ENCODE assay signal across 13 cellular contexts in the genomic region with DNA sequence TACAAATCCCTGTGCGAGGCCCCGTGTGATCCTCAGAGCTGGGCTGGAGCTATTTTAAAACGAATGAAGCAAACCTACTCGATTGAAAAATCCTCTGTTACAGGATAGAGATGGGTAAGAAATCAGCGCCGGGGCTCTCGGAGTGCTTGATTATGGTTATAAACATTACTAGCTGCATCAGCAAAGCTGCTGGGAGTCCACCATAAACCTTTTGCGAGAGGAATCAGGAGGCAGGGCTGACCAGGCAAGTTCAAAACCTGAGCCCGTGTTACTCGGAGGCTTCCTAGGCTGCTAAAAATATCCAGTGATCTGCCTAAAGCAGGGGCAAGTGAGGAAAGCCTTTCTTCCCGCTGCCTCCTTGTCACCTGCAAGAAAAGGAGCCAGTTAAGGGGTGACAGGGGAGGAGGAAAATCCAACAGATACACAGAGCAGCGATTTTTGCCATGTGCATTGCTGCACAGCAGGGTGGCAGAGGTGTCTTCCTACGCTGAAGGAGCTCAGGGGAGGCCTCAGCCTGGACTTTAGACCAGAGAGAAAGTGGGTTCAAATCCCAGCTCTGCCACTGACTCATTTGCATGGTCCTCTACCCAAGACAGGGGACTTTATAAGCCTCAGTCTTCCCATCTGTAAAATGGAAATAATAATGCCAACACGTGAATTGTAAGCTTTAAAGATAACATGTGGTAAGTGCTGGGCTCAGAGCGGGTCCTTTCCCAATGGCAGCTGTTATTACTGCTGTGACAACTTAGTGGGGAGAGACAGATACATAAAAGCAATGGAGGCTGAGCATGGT.
"Had no signal": no experiment of that assay in that cellular context is flagged by ENCODE, and none has a peak within 500 bp of the region (broad histone marks: within the 10 kb centered on the region; RNA-seq: fewer than 3 reads in every experiment).

No MANE protein-coding gene starts in this region.

- H3K27me3 Mint-ChIP-seq: activated naive CD8-positive, alpha-beta T cell treated with anti-CD3 and anti-CD28 coated beads for 36 hours; stimulated activated naive CD8-positive, alpha-beta T cell treated with anti-CD3 and anti-CD28 coated beads, Interleukin-15, Interleukin-2, amounts not matched to agents 100 ng/mL and 50 ng/mL, for 24 hours had no signal

- H3K9me3 ChIP-seq: neutrophil had no signal

- H3K27ac ChIP-seq: esophagus muscularis mucosa, left lung, neutrophil, sigmoid colon had no signal

- H3K4me3 ChIP-seq: esophagus muscularis mucosa, left lung, sigmoid colon had no signal

- H3K27ac Mint-ChIP-seq: activated naive CD8-positive, alpha-beta T cell treated with anti-CD3 and anti-CD28 coated beads for 36 hours; stimulated activated naive CD8-positive, alpha-beta T cell treated with anti-CD3 and anti-CD28 coated beads, Interleukin-15, Interleukin-2, amounts not matched to agents 100 ng/mL and 50 ng/mL, for 24 hours had no signal

- H3K36me3 Mint-ChIP-seq: activated naive CD8-positive, alpha-beta T cell treated with anti-CD3 and anti-CD28 coated beads for 36 hours had no signal

- ATAC-seq: activated T-cell treated with anti-CD3 and anti-CD28 coated beads, Interleukin-2, amount 50 U/mL, for 4 hours; left lung had no signal

- H3K36me3 ChIP-seq: esophagus muscularis mucosa, left lung, neutrophil, sigmoid colon had no signal

- DNase-seq: activated CD4-positive, alpha-beta T cell treated with anti-CD3 and anti-CD28 coated beads for 1 hour; activated CD4-positive, alpha-beta T cell treated with anti-CD3 and anti-CD28 coated beads, Interleukin-2, amount 50 U/mL, for 48 hours; activated gamma-delta T cell; activated naive CD8-positive, alpha-beta T cell treated with anti-CD3 and anti-CD28 coated beads for 36 hours; activated T-cell treated with anti-CD3 and anti-CD28 coated beads, Interleukin-2, amount 50 U/mL, for 4 hours; foreskin fibroblast; left lung; sigmoid colon; stimulated activated CD4-positive, alpha-beta T cell treated with anti-CD3 and anti-CD28 coated beads, Interleukin-12 subunit alpha, Interleukin-12 subunit beta, amount 100 ng/mL, for 4 hours; stimulated activated CD4-positive, alpha-beta T cell treated with anti-CD3 and anti-CD28 coated beads, Interleukin-2, amount 100 ng/mL, for 48 hours had no signal

- H3K4me1 ChIP-seq: left lung, sigmoid colon had no signal

- H3K4me1 Mint-ChIP-seq: activated naive CD8-positive, alpha-beta T cell treated with anti-CD3 and anti-CD28 coated beads for 36 hours had no signal

- H3K4me3 Mint-ChIP-seq: activated naive CD8-positive, alpha-beta T cell treated with anti-CD3 and anti-CD28 coated beads for 36 hours; activated T-cell treated with anti-CD3 and anti-CD28 coated beads, Interleukin-2, amount 50 U/mL, for 4 hours; stimulated activated naive CD8-positive, alpha-beta T cell treated with anti-CD3 and anti-CD28 coated beads, Interleukin-15, Interleukin-2, amounts not matched to agents 100 ng/mL and 50 ng/mL, for 24 hours had no signal

- H3K27me3 ChIP-seq: esophagus muscularis mucosa, left lung, neutrophil, sigmoid colon had no signal
